In the genomic region with DNA sequence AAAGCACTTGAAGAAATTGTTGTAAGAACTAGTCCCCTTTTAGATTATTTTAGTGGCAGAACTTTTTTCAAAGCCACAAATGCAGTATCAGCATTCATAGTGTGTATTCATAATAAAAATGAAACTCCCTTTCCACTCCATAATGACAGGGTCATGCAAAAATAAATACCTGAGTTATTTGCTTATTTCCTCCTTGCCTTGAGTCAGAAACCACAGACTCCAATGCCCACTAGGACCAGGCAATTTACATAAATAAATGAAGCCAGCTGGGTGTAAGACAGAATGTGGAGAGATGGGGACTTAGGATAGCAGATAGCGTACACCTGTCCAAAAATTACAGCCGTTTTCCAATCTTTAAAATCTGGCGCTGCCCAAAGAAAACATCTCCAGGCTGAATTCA, we compare ENCODE assay signal across 25 cellular contexts.
A peak's percentile ranks its signal among the peaks of the same experiment; 100 is the strongest.
DNase-seq lines count a peak whose midpoint lies in the region; ATAC-seq, FAIRE-seq and TF ChIP-seq lines count a peak whose summit lies in the region.
"Had no signal": no experiment of that assay in that cellular context is flagged by ENCODE, and none has a peak within 500 bp of the region (broad histone marks: within the 10 kb centered on the region; RNA-seq: fewer than 3 reads in every experiment).

No MANE protein-coding gene starts in this region.

- no peaks in the 10 kb centered on the region for H3K27me3 Mint-ChIP-seq in activated naive CD8-positive, alpha-beta T cell treated with anti-CD3 and anti-CD28 coated beads, Interleukin-2, amount 50 U/mL, for 24 hours
- H3K27me3 Mint-ChIP-seq: activated CD4-positive, alpha-beta T cell treated with anti-CD3 and anti-CD28 coated beads for 36 hours; activated naive CD4-positive, alpha-beta T cell treated with anti-CD3 and anti-CD28 coated beads, Interleukin-2, amount 10 ng/mL, durations not matched to agents 7 days and 5 days had no signal

- TF ChIP-seq CTCF in GM12878 (IDR thresholded peaks at IDR 0.05 in 2 of 3, conservative IDR thresholded peaks at IDR 0.05 in 1 of 3; ENCODE audit: control insufficient read depth in 2 of 3, extremely low read depth in 1 of 3, insufficient read depth in 1 of 3, low read depth in 3 of 3, low read length in 3 of 3) (no peak), stomach (IDR thresholded peaks at IDR 0.05) (no peak)

- H3K9me3 ChIP-seq in GM12878 (replicated peaks; ENCODE audit: control insufficient read depth, insufficient read depth, low read length) = no peaks in the 10 kb centered on the region
- H3K9me3 ChIP-seq in stomach = peaks cover 0 to 3% (median 0%) of the 10 kb centered on the region in 4 donors
- H3K9me3 ChIP-seq in MG63 = no peaks in the 10 kb centered on the region
- H3K9me3 ChIP-seq: right atrium auricular region had no signal

- FAIRE-seq in GM12878 (lab: Jason Lieb, UNC) = no peak
- FAIRE-seq: RCC 7860 had no signal

- H3K36me3 Mint-ChIP-seq in activated naive CD8-positive, alpha-beta T cell treated with anti-CD3 and anti-CD28 coated beads, Interleukin-2, amount 50 U/mL, for 24 hours (ENCODE audit: low read depth) = no peaks in the 10 kb centered on the region
- H3K36me3 Mint-ChIP-seq: activated naive CD4-positive, alpha-beta T cell treated with anti-CD3 and anti-CD28 coated beads, Interleukin-2, amount 10 ng/mL, durations not matched to agents 7 days and 5 days; naive thymus-derived CD8-positive, alpha-beta T cell had no signal

- no peak for TF ChIP-seq POLR2A in GM12878 (IDR thresholded peaks at IDR 0.05; ENCODE audit: low read depth, low read length)
- no peak for TF ChIP-seq POLR2A in stomach (IDR thresholded peaks at IDR 0.05)

- H3K9ac ChIP-seq in GM12878 (ENCODE audit: control insufficient read depth, insufficient read depth, low read length) = no peak overlapping the region

- TF ChIP-seq EP300 in GM12878 (IDR thresholded peaks at IDR 0.05; ENCODE audit: borderline replicate concordance in 1 of 2, control insufficient read depth in 1 of 2, low read depth in 2 of 2, low read length in 2 of 2) = no peak
- TF ChIP-seq EP300 in stomach (IDR thresholded peaks at IDR 0.05) = no peak

- H3K79me2 ChIP-seq in GM12878 (ENCODE audit: control insufficient read depth, insufficient read depth, low read length) = no peaks in the 10 kb centered on the region

- H3K27ac ChIP-seq in GM12878 (ENCODE audit: control insufficient read depth, insufficient read depth) = no peak overlapping the region
- H3K27ac ChIP-seq in stomach = no peak overlapping the region
- H3K27ac ChIP-seq: 22Rv1, epithelial cell of prostate, right atrium auricular region had no signal

- 88% methylated on average over 3 of the region's 3 CpGs for WGBS in GM12878 (ENCODE audit: insufficient coverage, insufficient replicate concordance, low lambda C conversion rate, missing lambda C conversion rate)
- WGBS in stomach, 5 donors = 72 to 83% (median 79%) methylated on average over 3 of the region's 3 CpGs

- TF ChIP-seq RAD21 in GM12878 (IDR thresholded peaks at IDR 0.05; ENCODE audit: insufficient read depth, low read depth, low read length) = no peak

- DNase-seq in DMS53 (lab: John Stamatoyannopoulos, UW) = peak; percentile 27
- DNase-seq in DMS53 treated with DMSO at 0.1 percent for 48 hours (lab: John Stamatoyannopoulos, UW; ENCODE audit: unreplicated experiment) = no peak
- peak; percentile 80 to 82 for DNase-seq in NCI-H526 (lab: John Stamatoyannopoulos, UW)
- peak; percentile 8 for DNase-seq in GM12878 (ENCODE audit: low read depth, low spot score)
- DNase-seq in stomach = no peak
- DNase-seq in activated naive CD8-positive, alpha-beta T cell treated with anti-CD3 and anti-CD28 coated beads, Interleukin-2, amount 50 U/mL, for 24 hours = no peak
- no peak for DNase-seq in MG63
- DNase-seq: activated CD4-positive, alpha-beta T cell treated with anti-CD3 and anti-CD28 coated beads for 36 hours; activated naive CD4-positive, alpha-beta T cell treated with anti-CD3 and anti-CD28 coated beads, Interleukin-2, amount 10 ng/mL, durations not matched to agents 7 days and 5 days; activated T-cell treated with anti-CD3 and anti-CD28 coated beads, Interleukin-2, amount 50 U/mL, for 72 hours; AML-193; HCEC 1CT; head of caudate nucleus; Karpas-422; naive thymus-derived CD8-positive, alpha-beta T cell; NCI-H146; NK-92 treated with Interleukin-12 subunit alpha and Interleukin-12 subunit beta, amount 100 ng/mL, for 24 hours; stimulated activated CD4-positive, alpha-beta T cell treated with anti-CD3 and anti-CD28 coated beads, Interleukin-4, amount 100 ng/mL, for 24 hours; stimulated activated naive CD4-positive, alpha-beta T cell treated with Interleukin-2 at 50 U/mL for 16 hours had no signal

- CTCF ChIA-PET in GM12878 (lab: Yijun Ruan, JAX) = no interaction called here

- intact Hi-C loops in GM12878 (cut with micrococcal nuclease; ENCODE audit: unreplicated experiment) (no loop called here), stomach (cut with DNase I; ENCODE audit: low total_unique reads) (no loop called here)

- no TSS peak for BruUV-seq in GM12878 (replicated peaks; lab: Mats Ljungman, UMichigan)

- H3K27ac Mint-ChIP-seq in activated naive CD8-positive, alpha-beta T cell treated with anti-CD3 and anti-CD28 coated beads, Interleukin-2, amount 50 U/mL, for 24 hours = no peak overlapping the region
- H3K27ac Mint-ChIP-seq: activated CD4-positive, alpha-beta T cell treated with anti-CD3 and anti-CD28 coated beads for 36 hours; activated naive CD4-positive, alpha-beta T cell treated with anti-CD3 and anti-CD28 coated beads, Interleukin-2, amount 10 ng/mL, durations not matched to agents 7 days and 5 days; activated T-cell treated with anti-CD3 and anti-CD28 coated beads, Interleukin-2, amount 50 U/mL, for 72 hours; naive thymus-derived CD8-positive, alpha-beta T cell; T-helper 1 cell treated with Interleukin-12 subunit alpha and Interleukin-12 subunit beta and Interleukin-4 antibody, amounts not matched to agents 30 μg/mL and 1 μg/mL, for 36 hours had no signal

- H3K4me3 Mint-ChIP-seq in activated naive CD8-positive, alpha-beta T cell treated with anti-CD3 and anti-CD28 coated beads, Interleukin-2, amount 50 U/mL, for 24 hours = no peak overlapping the region
- H3K4me3 Mint-ChIP-seq: activated CD4-positive, alpha-beta T cell treated with anti-CD3 and anti-CD28 coated beads for 36 hours; activated naive CD4-positive, alpha-beta T cell treated with anti-CD3 and anti-CD28 coated beads, Interleukin-2, amount 10 ng/mL, durations not matched to agents 7 days and 5 days; activated T-cell treated with anti-CD3 and anti-CD28 coated beads, Interleukin-2, amount 50 U/mL, for 72 hours; naive thymus-derived CD8-positive, alpha-beta T cell; T-helper 1 cell treated with Interleukin-12 subunit alpha and Interleukin-12 subunit beta and Interleukin-4 antibody, amounts not matched to agents 30 μg/mL and 1 μg/mL, for 36 hours had no signal

- H3K27me3 ChIP-seq in GM12878 (replicated peaks in 1 of 2; ENCODE audit: control insufficient read depth in 2 of 2, insufficient read depth in 2 of 2, low read length in 1 of 2) (no peaks in the 10 kb centered on the region), stomach (no peaks in the 10 kb centered on the region), MG63 (peaks cover 3% of the 10 kb centered on the region; the same call in 1 of the 2 replicates)
- H3K27me3 ChIP-seq: right atrium auricular region had no signal

- POLR2A ChIA-PET in GM12878 (lab: Charles Lee) = no interaction called here

- no peaks in the 10 kb centered on the region for H3K4me1 ChIP-seq in GM12878 (ENCODE audit: control insufficient read depth, insufficient read depth, low read length)
- H3K4me1 ChIP-seq in stomach = no peaks in the 10 kb centered on the region
- H3K4me1 ChIP-seq: right atrium auricular region had no signal

- RAD21 ChIA-PET in GM12878 (lab: Charles Lee; ENCODE audit: unreplicated experiment) = no interaction called here

- SMC1A ChIA-PET in GM12878 (lab: Charles Lee; ENCODE audit: uncharacterized antibody, unreplicated experiment) = no interaction called here

- no peak overlapping the region for H3K4me2 ChIP-seq in GM12878 (ENCODE audit: control insufficient read depth, insufficient read depth)

- H3K9me3 Mint-ChIP-seq in activated naive CD8-positive, alpha-beta T cell treated with anti-CD3 and anti-CD28 coated beads, Interleukin-2, amount 50 U/mL, for 24 hours = peaks cover 9% of the 10 kb centered on the region
- H3K9me3 Mint-ChIP-seq: activated naive CD4-positive, alpha-beta T cell treated with anti-CD3 and anti-CD28 coated beads, Interleukin-2, amount 10 ng/mL, durations not matched to agents 7 days and 5 days; activated T-cell treated with anti-CD3 and anti-CD28 coated beads, Interleukin-2, amount 50 U/mL, for 72 hours; T-helper 1 cell treated with Interleukin-12 subunit alpha and Interleukin-12 subunit beta and Interleukin-4 antibody, amounts not matched to agents 30 μg/mL and 1 μg/mL, for 36 hours had no signal

- in situ Hi-C loops in GM12878 (cut with MboI) = no loop called here

- no peak overlapping the region for H2AFZ ChIP-seq in GM12878 (ENCODE audit: control insufficient read depth, low read depth, low read length)

- no peaks in the 10 kb centered on the region for H3K4me1 Mint-ChIP-seq in activated naive CD8-positive, alpha-beta T cell treated with anti-CD3 and anti-CD28 coated beads, Interleukin-2, amount 50 U/mL, for 24 hours
- H3K4me1 Mint-ChIP-seq: activated CD4-positive, alpha-beta T cell treated with anti-CD3 and anti-CD28 coated beads for 36 hours; activated naive CD4-positive, alpha-beta T cell treated with anti-CD3 and anti-CD28 coated beads, Interleukin-2, amount 10 ng/mL, durations not matched to agents 7 days and 5 days; naive thymus-derived CD8-positive, alpha-beta T cell had no signal

- peak; percentile 70 for ATAC-seq in GM21717 (IDR thresholded peaks at IDR 0.05; ENCODE audit: unreplicated experiment)
- no peak for ATAC-seq in GM12878
- no peak for ATAC-seq in activated naive CD8-positive, alpha-beta T cell treated with anti-CD3 and anti-CD28 coated beads, Interleukin-2, amount 50 U/mL, for 24 hours
- ATAC-seq: activated CD4-positive, alpha-beta T cell treated with anti-CD3 and anti-CD28 coated beads for 36 hours; activated T-cell treated with anti-CD3 and anti-CD28 coated beads, Interleukin-2, amount 50 U/mL, for 72 hours; naive thymus-derived CD8-positive, alpha-beta T cell had no signal

- H3K4me3 ChIP-seq in GM12878 = no peak overlapping the region
- H3K4me3 ChIP-seq in stomach = no peak overlapping the region
- no peak overlapping the region for H3K4me3 ChIP-seq in MG63
- H3K4me3 ChIP-seq: right atrium auricular region had no signal

- no peaks in the 10 kb centered on the region for H4K20me1 ChIP-seq in GM12878 (ENCODE audit: control insufficient read depth, insufficient read depth)

- H3K36me3 ChIP-seq in GM12878 (ENCODE audit: control insufficient read depth in 2 of 2, insufficient read depth in 2 of 2, low read length in 1 of 2) (no peaks in the 10 kb centered on the region), stomach (no peaks in the 10 kb centered on the region), MG63 (no peaks in the 10 kb centered on the region)
- H3K36me3 ChIP-seq: right atrium auricular region had no signal

Comparison
In these comparisons a context has a peak if more than half of its experiments do, and no peak if none do; other contexts are left out.
1. DNase-seq: peak in DMS53 (single experiment), NCI-H526 (2 of 2) and GM12878 (single experiment); none in DMS53 treated with DMSO at 0.1 percent for 48 hours (single experiment), stomach (single experiment), activated naive CD8-positive, alpha-beta T cell treated with anti-CD3 and anti-CD28 coated beads, Interleukin-2, amount 50 U/mL, for 24 hours (single experiment) and MG63 (single experiment).